ENCODE assay signal across 16 cellular contexts in genomic region chr10:82981137-82981723, GRCh38.
A peak's percentile ranks its signal among the peaks of the same experiment; 100 is the strongest.
DNase-seq lines count a peak whose midpoint lies in the region; ATAC-seq and TF ChIP-seq lines count a peak whose summit lies in the region.
"Had no signal": no experiment of that assay in that cellular context is flagged by ENCODE, and none has a peak within 500 bp of the region (broad histone marks: within the 10 kb centered on the region; RNA-seq: fewer than 3 reads in every experiment).

No MANE protein-coding gene starts in this region.

- H3K4me2 ChIP-seq in skeletal muscle satellite cell (ENCODE audit: low read length), result peak overlapping the region; percentile 53

- peak overlapping the region; percentile 61 for H3K9ac ChIP-seq in skeletal muscle satellite cell (ENCODE audit: low read depth, low read length)

- H3K4me3 ChIP-seq in RWPE2 (ENCODE audit: severe bottlenecking), result no peak overlapping the region
- no peak overlapping the region for H3K4me3 ChIP-seq in fibroblast of the aortic adventitia (ENCODE audit: low read depth, low read length)
- H3K4me3 ChIP-seq in skeletal muscle satellite cell (ENCODE audit: low read length), result peak overlapping the region; percentile 28
- H3K4me3 ChIP-seq: GM12878, psoas muscle had no signal

- H3K27ac ChIP-seq in RWPE2 (ENCODE audit: poor library complexity, severe bottlenecking), result peak overlapping the region; percentile 65
- H3K27ac ChIP-seq: psoas muscle had no signal

- H3K27me3 ChIP-seq in RWPE2 (ENCODE audit: insufficient read depth, poor library complexity, severe bottlenecking) (no peaks in the 10 kb centered on the region), skeletal muscle satellite cell (ENCODE audit: control insufficient read depth, insufficient read depth, low read length) (no peaks in the 10 kb centered on the region)

- ATAC-seq in RWPE2 (ENCODE audit: low read depth), result no peak
- ATAC-seq: GM12878, PC-3 had no signal

- H3K36me3 ChIP-seq in RWPE2 (ENCODE audit: low read depth) (no peaks in the 10 kb centered on the region), skeletal muscle satellite cell (ENCODE audit: insufficient read depth, low read length) (no peaks in the 10 kb centered on the region)

- peak; percentile 14 for DNase-seq in GM04504 (ENCODE audit: low read depth)
- DNase-seq in RWPE2 (ENCODE audit: low spot score), result no peak
- DNase-seq in fibroblast of the aortic adventitia (ENCODE audit: low read depth), result peak; percentile 40
- no peak for DNase-seq in stimulated activated CD4-positive, alpha-beta T cell treated with anti-CD3 and anti-CD28 coated beads, Interleukin-4, amount 100 ng/mL, for 4 hours
- no peak for DNase-seq in SW480 (ENCODE audit: low spot score)
- no peak for DNase-seq in HuH-7.5 (ENCODE audit: low spot score)
- no peak for DNase-seq in NOMO-1 treated with dmso at 0.1 percent for 144 hours (lab: John Stamatoyannopoulos, UW; ENCODE audit: unreplicated experiment)
- DNase-seq: activated CD8-positive, alpha-beta memory T cell treated with anti-CD3 and anti-CD28 coated beads, Interleukin-2, amount 50 U/mL, for 48 hours; Caco-2; KG1; NCI-H2081 treated with DMSO at 0.1 percent for 48 hours; psoas muscle; T-helper 9 cell had no signal

- H3K9me3 ChIP-seq in RWPE2 (ENCODE audit: severe bottlenecking), result no peaks in the 10 kb centered on the region
- H3K9me3 ChIP-seq in skeletal muscle satellite cell (replicated peaks; ENCODE audit: low read length), result no peaks in the 10 kb centered on the region
- H3K9me3 ChIP-seq: Caco-2, psoas muscle had no signal

- TF ChIP-seq CTCF in RWPE2 (IDR thresholded peaks at IDR 0.05; ENCODE audit: poor library complexity, severe bottlenecking) (no peak), fibroblast of the aortic adventitia (IDR thresholded peaks at IDR 0.05; ENCODE audit: insufficient read depth, low read length) (no peak)

- no peaks in the 10 kb centered on the region for H3K4me1 ChIP-seq in RWPE2 (ENCODE audit: insufficient read depth, poor library complexity, severe bottlenecking)
- H3K4me1 ChIP-seq in skeletal muscle satellite cell (ENCODE audit: control insufficient read depth, insufficient read depth, low read length), result peaks cover 27% of the 10 kb centered on the region
- H3K4me1 ChIP-seq: Caco-2, psoas muscle had no signal

Comparison
In these comparisons a context has a peak if more than half of its experiments do, and no peak if none do; other contexts are left out.
1. DNase-seq: peak in GM04504 (single experiment) and fibroblast of the aortic adventitia (single experiment); none in RWPE2 (single experiment), stimulated activated CD4-positive, alpha-beta T cell treated with anti-CD3 and anti-CD28 coated beads, Interleukin-4, amount 100 ng/mL, for 4 hours (0 of 2), SW480 (single experiment), HuH-7.5 (single experiment) and NOMO-1 treated with dmso at 0.1 percent for 144 hours (single experiment).